27 cellular contexts compared by ENCODE assay signal in the genomic region with DNA sequence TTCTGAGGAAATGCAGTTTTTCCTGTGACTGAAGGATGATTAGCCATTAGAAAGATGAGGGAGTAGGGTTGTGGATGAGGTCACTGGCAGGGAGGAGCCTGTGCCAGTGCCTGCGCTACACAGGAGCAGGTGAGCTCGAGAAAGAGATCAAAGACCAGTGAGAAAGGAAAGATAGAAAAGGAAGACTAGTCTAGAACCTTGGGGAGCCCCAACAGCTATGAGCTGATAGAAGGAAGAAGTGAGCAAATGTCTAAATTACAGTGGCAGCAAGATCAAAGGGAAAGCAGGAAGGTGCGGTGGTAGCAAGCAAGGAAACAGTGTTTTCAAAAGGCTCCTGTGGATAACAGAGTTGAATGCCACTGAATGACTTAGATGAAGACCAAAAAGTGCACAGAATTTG. TPM values are rescaled to one million over a fixed set of nuclear protein-coding genes. Genes with fewer than 3 reads are reported as not detected.
A peak's percentile ranks its signal among the peaks of the same experiment; 100 is the strongest.
DNase-seq lines count a peak whose midpoint lies in the region; ATAC-seq and TF ChIP-seq lines count a peak whose summit lies in the region.
"Had no signal": no experiment of that assay in that cellular context is flagged by ENCODE, and none has a peak within 500 bp of the region (broad histone marks: within the 10 kb centered on the region; RNA-seq: fewer than 3 reads in every experiment).

No MANE protein-coding gene starts in this region.

- no peaks in the 10 kb centered on the region for H3K27me3 Mint-ChIP-seq in activated CD4-positive, alpha-beta T cell treated with anti-CD3 and anti-CD28 coated beads for 36 hours
- H3K27me3 Mint-ChIP-seq in naive thymus-derived CD4-positive, alpha-beta T cell = no peaks in the 10 kb centered on the region
- H3K27me3 Mint-ChIP-seq in activated T-cell treated with anti-CD3 and anti-CD28 coated beads, Interleukin-2, amount 50 U/mL, for 4 hours (ENCODE audit: low read depth) = no peaks in the 10 kb centered on the region

- no peaks in the 10 kb centered on the region for H3K79me2 ChIP-seq in HCT116 (ENCODE audit: insufficient read depth, low read length)
- H3K79me2 ChIP-seq: hepatocyte had no signal

- H3K4me2 ChIP-seq in HCT116 (ENCODE audit: low read length) = no peak overlapping the region
- H3K4me2 ChIP-seq: hepatocyte had no signal

- ATAC-seq in activated CD4-positive, alpha-beta T cell treated with anti-CD3 and anti-CD28 coated beads for 36 hours = peak; percentile 61
- ATAC-seq in HCT116 = no peak
- ATAC-seq in activated naive CD4-positive, alpha-beta T cell treated with anti-CD3 and anti-CD28 coated beads, Interleukin-2, amount 50 U/mL, for 72 hours = peak; percentile 58 to 73
- peak; percentile 51 for ATAC-seq in naive thymus-derived CD4-positive, alpha-beta T cell
- ATAC-seq in activated T-cell treated with anti-CD3 and anti-CD28 coated beads, Interleukin-2, amount 50 U/mL, for 4 hours = no peak
- ATAC-seq in left lung = no peak

- no peak for TF ChIP-seq POLR2A in HCT116 (IDR thresholded peaks at IDR 0.05; ENCODE audit: borderline replicate concordance, extremely low read depth, insufficient read depth, insufficient read length)

- no peaks in the 10 kb centered on the region for H3K9me2 ChIP-seq in HCT116 (ENCODE audit: insufficient read depth)

- H3K27ac ChIP-seq in HCT116 (ENCODE audit: low read depth, low read length) = no peak overlapping the region
- H3K27ac ChIP-seq in naive thymus-derived CD4-positive, alpha-beta T cell (ENCODE audit: low read depth, low read length) = no peak overlapping the region
- H3K27ac ChIP-seq in left lung = no peak overlapping the region
- H3K27ac ChIP-seq: 22Rv1, hepatocyte, RWPE1, sigmoid colon had no signal

- peak; percentile 16 for DNase-seq in activated CD4-positive, alpha-beta T cell treated with anti-CD3 and anti-CD28 coated beads for 36 hours
- DNase-seq in activated CD4-positive, alpha-beta T cell treated with anti-CD3 and anti-CD28 coated beads for 4 hours = no peak
- no peak for DNase-seq in HCT116 (ENCODE audit: low read depth, low spot score)
- no peak for DNase-seq in activated naive CD4-positive, alpha-beta T cell treated with anti-CD3 and anti-CD28 coated beads, Interleukin-2, amount 50 U/mL, for 72 hours (ENCODE audit: low spot score in 2 of 2)
- DNase-seq in naive thymus-derived CD4-positive, alpha-beta T cell = peak in 7 of 9 donors; percentile 13 to 50 (median 41)
- no peak for DNase-seq in activated T-cell treated with anti-CD3 and anti-CD28 coated beads, Interleukin-2, amount 50 U/mL, for 4 hours
- no peak for DNase-seq in NCI-H82 (lab: John Stamatoyannopoulos, UW)
- no peak for DNase-seq in left lung
- DNase-seq: activated gamma-delta T cell treated with Interleukin-2 at 50 U/mL for 16 hours; activated T-cell treated with anti-CD3 and anti-CD28 coated beads, Interleukin-2, amount 50 U/mL, for 1 hour; aorta; effector CD4-positive, alpha-beta T cell; KBM-7; MG63; NCI-H1930; NCI-H524; OCI-M1; sigmoid colon; stimulated activated CD4-positive, alpha-beta T cell treated with anti-CD3 and anti-CD28 coated beads, Interleukin-4, amount 100 ng/mL, for 24 hours; substantia nigra; T-helper 1 cell; trophoblast cell had no signal

- peaks cover 2% of the 10 kb centered on the region for H3K9me3 Mint-ChIP-seq in activated CD4-positive, alpha-beta T cell treated with anti-CD3 and anti-CD28 coated beads for 36 hours (ENCODE audit: low read depth)
- no peaks in the 10 kb centered on the region for H3K9me3 Mint-ChIP-seq in activated naive CD4-positive, alpha-beta T cell treated with anti-CD3 and anti-CD28 coated beads, Interleukin-2, amount 50 U/mL, for 72 hours
- H3K9me3 Mint-ChIP-seq in naive thymus-derived CD4-positive, alpha-beta T cell = peaks cover 0 to 4% (median 0%) of the 10 kb centered on the region in 11 donors
- peaks cover 3% of the 10 kb centered on the region for H3K9me3 Mint-ChIP-seq in activated T-cell treated with anti-CD3 and anti-CD28 coated beads, Interleukin-2, amount 50 U/mL, for 4 hours

- peaks cover 9% of the 10 kb centered on the region for H3K4me1 Mint-ChIP-seq in activated CD4-positive, alpha-beta T cell treated with anti-CD3 and anti-CD28 coated beads for 36 hours
- peaks cover 6 to 16% (median 10%) of the 10 kb centered on the region in 7 donors for H3K4me1 Mint-ChIP-seq in naive thymus-derived CD4-positive, alpha-beta T cell
- H3K4me1 Mint-ChIP-seq in activated T-cell treated with anti-CD3 and anti-CD28 coated beads, Interleukin-2, amount 50 U/mL, for 4 hours (ENCODE audit: low read depth) = peaks cover 9% of the 10 kb centered on the region
- H3K4me1 Mint-ChIP-seq: nephron had no signal

- CTCF ChIA-PET in activated CD4-positive, alpha-beta T cell treated with anti-CD3 and anti-CD28 coated beads for 36 hours (lab: Charles Lee) = interaction anchor here (0.9 kb wide), 1 partner anchor 18 kb away, joined by 3 read pairs; no protein-coding TSS in a partner anchor
- CTCF ChIA-PET in HCT116 (lab: Charles Lee) = no interaction called here
- CTCF ChIA-PET in naive thymus-derived CD4-positive, alpha-beta T cell (lab: Charles Lee) = no interaction called here

- H3K27ac Mint-ChIP-seq in activated CD4-positive, alpha-beta T cell treated with anti-CD3 and anti-CD28 coated beads for 36 hours = no peak overlapping the region
- H3K27ac Mint-ChIP-seq in activated naive CD4-positive, alpha-beta T cell treated with anti-CD3 and anti-CD28 coated beads, Interleukin-2, amount 50 U/mL, for 72 hours = peak overlapping the region in 1 of 2 donors; percentile 5
- peak overlapping the region in 6 of 9 donors; percentile 5 to 64 (median 43) for H3K27ac Mint-ChIP-seq in naive thymus-derived CD4-positive, alpha-beta T cell
- H3K27ac Mint-ChIP-seq: nephron had no signal

- no peak for TF ChIP-seq RAD21 in HCT116 (IDR thresholded peaks at IDR 0.05; ENCODE audit: low read depth)

- no peaks in the 10 kb centered on the region for H3K36me3 ChIP-seq in HCT116 (ENCODE audit: control insufficient read depth in 1 of 2, insufficient read depth in 2 of 2, low read length in 2 of 2)
- no peaks in the 10 kb centered on the region for H3K36me3 ChIP-seq in naive thymus-derived CD4-positive, alpha-beta T cell (ENCODE audit: control insufficient read depth in 2 of 3, insufficient read depth in 3 of 3, low read length in 3 of 3)
- no peaks in the 10 kb centered on the region for H3K36me3 ChIP-seq in left lung
- H3K36me3 ChIP-seq: MG63, sigmoid colon had no signal

- no peak overlapping the region for H3K4me3 Mint-ChIP-seq in activated CD4-positive, alpha-beta T cell treated with anti-CD3 and anti-CD28 coated beads for 36 hours
- peak overlapping the region in 8 of 10 donors; percentile 3 to 72 (median 22) for H3K4me3 Mint-ChIP-seq in naive thymus-derived CD4-positive, alpha-beta T cell
- H3K4me3 Mint-ChIP-seq in activated T-cell treated with anti-CD3 and anti-CD28 coated beads, Interleukin-2, amount 50 U/mL, for 4 hours = no peak overlapping the region
- H3K4me3 Mint-ChIP-seq: nephron had no signal

- H3K27me3 ChIP-seq in HCT116 (ENCODE audit: insufficient read depth, low read length) (no peaks in the 10 kb centered on the region), left lung (no peaks in the 10 kb centered on the region)
- no peaks in the 10 kb centered on the region for H3K27me3 ChIP-seq in naive thymus-derived CD4-positive, alpha-beta T cell (ENCODE audit: control insufficient read depth in 2 of 2, insufficient read depth in 2 of 2, low read length in 2 of 2)
- H3K27me3 ChIP-seq: hepatocyte, MG63, sigmoid colon had no signal

- no peak for TF ChIP-seq CTCF in HCT116 (IDR thresholded peaks at IDR 0.05 in 2 of 3, conservative IDR thresholded peaks at IDR 0.05 in 1 of 3; ENCODE audit: borderline replicate concordance in 1 of 3, insufficient read depth in 1 of 3, low read depth in 2 of 3, low read length in 2 of 3)
- TF ChIP-seq CTCF in left lung (IDR thresholded peaks at IDR 0.05) = no peak

- H3K36me3 Mint-ChIP-seq in activated CD4-positive, alpha-beta T cell treated with anti-CD3 and anti-CD28 coated beads for 36 hours (ENCODE audit: low read depth) = no peaks in the 10 kb centered on the region
- H3K36me3 Mint-ChIP-seq in activated naive CD4-positive, alpha-beta T cell treated with anti-CD3 and anti-CD28 coated beads, Interleukin-2, amount 50 U/mL, for 72 hours = no peaks in the 10 kb centered on the region
- peaks cover 0 to 4% (median 0%) of the 10 kb centered on the region in 5 donors for H3K36me3 Mint-ChIP-seq in naive thymus-derived CD4-positive, alpha-beta T cell
- H3K36me3 Mint-ChIP-seq in activated T-cell treated with anti-CD3 and anti-CD28 coated beads, Interleukin-2, amount 50 U/mL, for 4 hours (ENCODE audit: insufficient read depth) = peaks cover 3% of the 10 kb centered on the region

- POLR2A ChIA-PET in activated CD4-positive, alpha-beta T cell treated with anti-CD3 and anti-CD28 coated beads for 36 hours (lab: Charles Lee) = no interaction called here
- POLR2A ChIA-PET in HCT116 (lab: Charles Lee) = no interaction called here
- POLR2A ChIA-PET in naive thymus-derived CD4-positive, alpha-beta T cell (lab: Charles Lee) = interaction anchor here (1.5 kb wide), 1 partner anchor 40 kb away, joined by 5 read pairs; a partner anchor contains a TSS

- intact Hi-C loops in activated CD4-positive, alpha-beta T cell treated with anti-CD3 and anti-CD28 coated beads for 36 hours (cut with DNase I, micrococcal nuclease) = no loop called here
- intact Hi-C loops in HCT116 (cut with micrococcal nuclease) = no loop called here
- intact Hi-C loops in naive thymus-derived CD4-positive, alpha-beta T cell (cut with micrococcal nuclease) = loop anchor here in 1 of 2 donors (1.0 kb wide), 1 partner anchor 40 kb away; a partner anchor contains a TSS
- intact Hi-C loops in left lung (cut with DNase I) = no loop called here

- H3K9me3 ChIP-seq in HCT116 (ENCODE audit: control insufficient read depth in 1 of 2, insufficient read depth in 1 of 2, low read depth in 1 of 2, low read length in 2 of 2) = no peaks in the 10 kb centered on the region
- no peaks in the 10 kb centered on the region for H3K9me3 ChIP-seq in naive thymus-derived CD4-positive, alpha-beta T cell (ENCODE audit: control insufficient read depth in 2 of 3, low read length in 3 of 3)
- peaks cover 0 to 14% of the 10 kb centered on the region in 2 donors for H3K9me3 ChIP-seq in left lung
- H3K9me3 ChIP-seq: sigmoid colon had no signal

- RAD21 ChIA-PET in HCT116 (lab: Charles Lee; ENCODE audit: low non-redundant PET in 1 of 2, low total read pairs in 2 of 2, uncharacterized antibody in 2 of 2, unreplicated experiment in 2 of 2) = no interaction called here

- H4K20me1 ChIP-seq in HCT116 (ENCODE audit: insufficient read depth) = no peaks in the 10 kb centered on the region

- H2AFZ ChIP-seq in HCT116 (ENCODE audit: low read depth, low read length, poor library complexity, severe bottlenecking) = no peak overlapping the region
- H2AFZ ChIP-seq: hepatocyte had no signal

- H3K4me3 ChIP-seq in HCT116 (replicated peaks in 1 of 2; ENCODE audit: low read depth in 1 of 2, low read length in 2 of 2) (no peak overlapping the region), left lung (no peak overlapping the region)
- no peak overlapping the region for H3K4me3 ChIP-seq in naive thymus-derived CD4-positive, alpha-beta T cell (ENCODE audit: low read length)
- H3K4me3 ChIP-seq: hepatocyte, lung, MG63, sigmoid colon had no signal

- BruUV-seq in HCT116 (replicated peaks; lab: Mats Ljungman, UMichigan) = no TSS peak

- H3K4me1 ChIP-seq in HCT116 (ENCODE audit: control insufficient read depth in 1 of 2, insufficient read depth in 2 of 2, low read length in 2 of 2) (no peaks in the 10 kb centered on the region), left lung (no peaks in the 10 kb centered on the region)
- H3K4me1 ChIP-seq in naive thymus-derived CD4-positive, alpha-beta T cell (ENCODE audit: control insufficient read depth in 2 of 2, insufficient read depth in 2 of 2, low read length in 2 of 2) = peaks cover 4 to 5% of the 10 kb centered on the region in 2 donors
- H3K4me1 ChIP-seq: sigmoid colon had no signal

- no peak overlapping the region for H3K9ac ChIP-seq in HCT116 (ENCODE audit: low read length)

RNA-seq across cellular contexts. Expression of a gene that starts 39.6 kb away (rescaled TPM):
- 1 to 10 TPM; 1.7 TPM for total RNA-seq in activated CD4-positive, alpha-beta T cell treated with anti-CD3 and anti-CD28 coated beads for 36 hours
- total RNA-seq in HCT116 (2021; ENCODE audit: unreplicated experiment) (1.6 TPM), left lung (1 to 10 TPM; 1.4 to 2.1 TPM)
- 0.75 and 0.83 TPM in 2 replicates for polyA plus RNA-seq in HCT116 (2012)
- 1 to 10 TPM; 1.9 to 2.0 TPM for total RNA-seq in activated naive CD4-positive, alpha-beta T cell treated with anti-CD3 and anti-CD28 coated beads, Interleukin-2, amount 50 U/mL, for 72 hours
- total RNA-seq in naive thymus-derived CD4-positive, alpha-beta T cell = 1 to 10 TPM in 4 of 5 experiments, under 1 TPM in 1; 0.82 to 2.4 (median 1.6) TPM
- polyA plus RNA-seq in naive thymus-derived CD4-positive, alpha-beta T cell = under 1 TPM; 0.37 to 0.92 TPM
- total RNA-seq in activated T-cell treated with anti-CD3 and anti-CD28 coated beads, Interleukin-2, amount 50 U/mL, for 4 hours = 1 to 10 TPM in 2 of 3 donors, under 1 TPM in 1; 0.94 to 1.5 (median 1.1) TPM

RNA-seq across cellular contexts. Expression of a gene that starts 40.0 kb away (rescaled TPM):
- total RNA-seq in activated CD4-positive, alpha-beta T cell treated with anti-CD3 and anti-CD28 coated beads for 36 hours = 10 to 100 TPM; 54.0 to 54.1 TPM
- 54.9 TPM for total RNA-seq in HCT116 (2021; ENCODE audit: unreplicated experiment)
- 18.4 and 25.3 TPM in 2 replicates for polyA plus RNA-seq in HCT116 (2012)
- total RNA-seq in activated naive CD4-positive, alpha-beta T cell treated with anti-CD3 and anti-CD28 coated beads, Interleukin-2, amount 50 U/mL, for 72 hours = 10 to 100 TPM; 47.2 to 52.8 TPM
- total RNA-seq in naive thymus-derived CD4-positive, alpha-beta T cell = 10 to 100 TPM; 18.3 to 43.7 (median 35.5) TPM
- polyA plus RNA-seq in naive thymus-derived CD4-positive, alpha-beta T cell = 10 to 100 TPM; 20.5 to 22.6 TPM
- total RNA-seq in activated T-cell treated with anti-CD3 and anti-CD28 coated beads, Interleukin-2, amount 50 U/mL, for 4 hours = 10 to 100 TPM; 75.0 to 79.5 (median 77.6) TPM
- total RNA-seq in left lung = 10 to 100 TPM; 28.0 to 31.4 TPM

RNA-seq across cellular contexts. Expression of a gene that starts 51.5 kb away (rescaled TPM):
- 1 to 10 TPM; 2.2 to 3.1 TPM for total RNA-seq in activated CD4-positive, alpha-beta T cell treated with anti-CD3 and anti-CD28 coated beads for 36 hours
- total RNA-seq in HCT116 (2021; ENCODE audit: unreplicated experiment) = 5.0 TPM
- 2.7 and 6.4 TPM in 2 replicates for polyA plus RNA-seq in HCT116 (2012)
- total RNA-seq in activated naive CD4-positive, alpha-beta T cell treated with anti-CD3 and anti-CD28 coated beads, Interleukin-2, amount 50 U/mL, for 72 hours = 1 to 10 TPM in 1 of 2 donors, under 1 TPM in 1; 0.36 to 6.6 TPM
- under 1 TPM; 0.11 to 0.44 (median 0.21) TPM for total RNA-seq in naive thymus-derived CD4-positive, alpha-beta T cell
- not detected for polyA plus RNA-seq in naive thymus-derived CD4-positive, alpha-beta T cell
- under 1 TPM in 1 of 3 donors, not detected in 2; 0.18 TPM for total RNA-seq in activated T-cell treated with anti-CD3 and anti-CD28 coated beads, Interleukin-2, amount 50 U/mL, for 4 hours
- 10 to 100 TPM; 23.5 to 24.5 TPM for total RNA-seq in left lung

Comparison
In these comparisons a context has a peak if more than half of its experiments do, and no peak if none do; other contexts are left out.
1. DNase-seq: peak in activated CD4-positive, alpha-beta T cell treated with anti-CD3 and anti-CD28 coated beads for 36 hours (single experiment) and naive thymus-derived CD4-positive, alpha-beta T cell (7 of 9); none in activated CD4-positive, alpha-beta T cell treated with anti-CD3 and anti-CD28 coated beads for 4 hours (0 of 2), HCT116 (single experiment), activated naive CD4-positive, alpha-beta T cell treated with anti-CD3 and anti-CD28 coated beads, Interleukin-2, amount 50 U/mL, for 72 hours (0 of 2), activated T-cell treated with anti-CD3 and anti-CD28 coated beads, Interleukin-2, amount 50 U/mL, for 4 hours (single experiment), NCI-H82 (single experiment) and left lung (0 of 2).
2. ATAC-seq: peak in activated CD4-positive, alpha-beta T cell treated with anti-CD3 and anti-CD28 coated beads for 36 hours (single experiment), activated naive CD4-positive, alpha-beta T cell treated with anti-CD3 and anti-CD28 coated beads, Interleukin-2, amount 50 U/mL, for 72 hours (2 of 2) and naive thymus-derived CD4-positive, alpha-beta T cell (single experiment); none in HCT116 (single experiment), activated T-cell treated with anti-CD3 and anti-CD28 coated beads, Interleukin-2, amount 50 U/mL, for 4 hours (0 of 2) and left lung (single experiment).
3. H3K4me3 Mint-ChIP-seq: peak in naive thymus-derived CD4-positive, alpha-beta T cell (8 of 10); none in activated CD4-positive, alpha-beta T cell treated with anti-CD3 and anti-CD28 coated beads for 36 hours (single experiment) and activated T-cell treated with anti-CD3 and anti-CD28 coated beads, Interleukin-2, amount 50 U/mL, for 4 hours (single experiment).